14 cellular contexts compared by ENCODE assay signal in genomic region chr16:68356919-68357286, GRCh38. TPM values are rescaled to one million over a fixed set of nuclear protein-coding genes. Genes with fewer than 3 reads are reported as not detected.
A peak's percentile ranks its signal among the peaks of the same experiment; 100 is the strongest.
DNase-seq lines count a peak whose midpoint lies in the region; ATAC-seq and TF ChIP-seq lines count a peak whose summit lies in the region.
"Had no signal": no experiment of that assay in that cellular context is flagged by ENCODE, and none has a peak within 500 bp of the region (broad histone marks: within the 10 kb centered on the region; RNA-seq: fewer than 3 reads in every experiment).

No MANE protein-coding gene starts in this region.

- intact Hi-C loops in dorsolateral prefrontal cortex (cut with DNase I) (no loop called here), Calu3 (cut with micrococcal nuclease; ENCODE audit: unreplicated experiment) (no loop called here), MCF 10A (cut with micrococcal nuclease) (no loop called here)

- peaks cover 100% of the 10 kb centered on the region for H4K20me1 ChIP-seq in BLaER1
- no peaks in the 10 kb centered on the region for H4K20me1 ChIP-seq in MM.1S (ENCODE audit: insufficient read depth, low read length)

- 0 out of 2 replicates have a peak, but pooled peaks cover 8% of the 10 kb centered on the region for H3K79me2 ChIP-seq in MM.1S (ENCODE audit: low read length)

- no peak overlapping the region for H3K9ac ChIP-seq in BLaER1
- H3K9ac ChIP-seq in MM.1S (ENCODE audit: low read length) = peak overlapping the region; percentile 10; the same call in 1 of the 2 replicates

- H2AFZ ChIP-seq in MM.1S (ENCODE audit: low read length) = peak overlapping the region; percentile 31; the same call in 1 of the 2 replicates

- H3K4me3 ChIP-seq in BLaER1 (peak overlapping the region; percentile 26; the same call in 1 of the 2 replicates), MM.1S (ENCODE audit: low read length) (peak overlapping the region; percentile 4; the same call in 1 of the 2 replicates), dorsolateral prefrontal cortex (peak overlapping the region in 39 of 59 donors; percentile 8 to 58 (median 36))
- H3K4me3 ChIP-seq in CD4-positive, CD25-positive, alpha-beta regulatory T cell (ENCODE audit: low read depth, low read length) = peak overlapping the region; percentile 19
- H3K4me3 ChIP-seq: esophagus muscularis mucosa, transverse colon had no signal

- H3K27me3 ChIP-seq in BLaER1 (no peaks in the 10 kb centered on the region), MM.1S (replicated peaks; ENCODE audit: insufficient read depth, low read length) (no peaks in the 10 kb centered on the region), dorsolateral prefrontal cortex (no peaks in the 10 kb centered on the region)
- no peaks in the 10 kb centered on the region for H3K27me3 ChIP-seq in CD4-positive, CD25-positive, alpha-beta regulatory T cell (ENCODE audit: control insufficient read depth, insufficient read depth, low read length)
- H3K27me3 ChIP-seq: esophagus muscularis mucosa, transverse colon had no signal

- peak overlapping the region; percentile 65 to 85 (median 73) for H3K4me3 Mint-ChIP-seq in CD4-positive, CD25-positive, alpha-beta regulatory T cell
- H3K4me3 Mint-ChIP-seq in Calu3 (ENCODE audit: low read depth, unreplicated experiment) = no peak overlapping the region
- H3K4me3 Mint-ChIP-seq in MCF 10A (ENCODE audit: unreplicated experiment) = no peak overlapping the region
- H3K4me3 Mint-ChIP-seq: H9 had no signal

- POLR2A ChIA-PET in MCF 10A (lab: Yijun Ruan, JAX) = no interaction called here

- CTCF ChIA-PET in Calu3 (lab: Charles Lee) (no interaction called here), MCF 10A (lab: Yijun Ruan, JAX) (interaction anchor here (0.6 kb wide), 1 partner anchor 68 kb away, joined by 3 read pairs; no protein-coding TSS in a partner anchor)

- no peaks in the 10 kb centered on the region for H3K9me3 Mint-ChIP-seq in CD4-positive, CD25-positive, alpha-beta regulatory T cell
- H3K9me3 Mint-ChIP-seq in Calu3 (ENCODE audit: low read depth, unreplicated experiment) (no peaks in the 10 kb centered on the region), MCF 10A (ENCODE audit: unreplicated experiment) (no peaks in the 10 kb centered on the region)
- H3K9me3 Mint-ChIP-seq: H9 had no signal

- H3K9me3 ChIP-seq in BLaER1 (no peaks in the 10 kb centered on the region), MM.1S (replicated peaks; ENCODE audit: insufficient read depth, low read length) (no peaks in the 10 kb centered on the region)
- H3K9me3 ChIP-seq in CD4-positive, CD25-positive, alpha-beta regulatory T cell (ENCODE audit: control insufficient read depth in 2 of 2, low read length in 2 of 2) = no peaks in the 10 kb centered on the region
- H3K9me3 ChIP-seq: esophagus muscularis mucosa, lower lobe of right lung, transverse colon had no signal

- no peak for DNase-seq in CD4-positive, CD25-positive, alpha-beta regulatory T cell
- DNase-seq in MM.1S = no peak
- DNase-seq in dorsolateral prefrontal cortex = no peak
- DNase-seq in Calu3 = no peak
- no peak for DNase-seq in MCF 10A (ENCODE audit: unreplicated experiment)
- DNase-seq: DMS79; H9; lower lobe of right lung; NCI-H1436 treated with DMSO at 0.1 percent for 48 hours; NK-92 treated with Interleukin-12 subunit alpha and Interleukin-12 subunit beta, amount 100 ng/mL, for 24 hours had no signal

- H3K4me1 ChIP-seq in BLaER1 (peaks cover 92% of the 10 kb centered on the region), MM.1S (ENCODE audit: low read length) (peaks cover 33% of the 10 kb centered on the region)
- H3K4me1 ChIP-seq in CD4-positive, CD25-positive, alpha-beta regulatory T cell (ENCODE audit: control insufficient read depth, insufficient read depth, low read length, poor library complexity, severe bottlenecking) = peaks cover 38% of the 10 kb centered on the region

- H3K36me3 ChIP-seq in BLaER1 (peaks cover 61% of the 10 kb centered on the region), MM.1S (replicated peaks; ENCODE audit: insufficient read depth, low read length) (0 out of 2 replicates have a peak, but pooled peaks cover 4% of the 10 kb centered on the region)
- H3K36me3 ChIP-seq in CD4-positive, CD25-positive, alpha-beta regulatory T cell (ENCODE audit: control insufficient read depth, insufficient read depth, low read length) = peaks cover 28% of the 10 kb centered on the region

- H3K27ac Mint-ChIP-seq in CD4-positive, CD25-positive, alpha-beta regulatory T cell = peak overlapping the region in 2 of 3 donors; percentile 65 to 83
- H3K27ac Mint-ChIP-seq in Calu3 (ENCODE audit: unreplicated experiment) = no peak overlapping the region
- no peak overlapping the region for H3K27ac Mint-ChIP-seq in MCF 10A (ENCODE audit: low read depth, unreplicated experiment)
- H3K27ac Mint-ChIP-seq: H9 had no signal

- TF ChIP-seq CTCF in MM.1S (IDR thresholded peaks at IDR 0.05; ENCODE audit: low read length) = no peak
- no peak for TF ChIP-seq CTCF in dorsolateral prefrontal cortex (IDR thresholded peaks at IDR 0.05 in 54 of 56, conservative IDR thresholded peaks at IDR 0.05 in 2 of 56; ENCODE audit: low read depth in 1 of 56, partially characterized antibody in 56 of 56)
- TF ChIP-seq CTCF in Calu3 (IDR thresholded peaks at IDR 0.05; ENCODE audit: unreplicated experiment) = no peak
- no peak for TF ChIP-seq CTCF in MCF 10A (IDR thresholded peaks at IDR 0.05; ENCODE audit: unreplicated experiment)

- H3K36me3 Mint-ChIP-seq in CD4-positive, CD25-positive, alpha-beta regulatory T cell = peaks cover 27% of the 10 kb centered on the region
- H3K36me3 Mint-ChIP-seq in Calu3 (ENCODE audit: insufficient read depth, unreplicated experiment) (peaks cover 34% of the 10 kb centered on the region), MCF 10A (ENCODE audit: insufficient read depth, unreplicated experiment) (peaks cover 33% of the 10 kb centered on the region)

- H3K27me3 Mint-ChIP-seq in CD4-positive, CD25-positive, alpha-beta regulatory T cell = no peaks in the 10 kb centered on the region
- H3K27me3 Mint-ChIP-seq in Calu3 (ENCODE audit: unreplicated experiment) (no peaks in the 10 kb centered on the region), MCF 10A (ENCODE audit: insufficient read depth, unreplicated experiment) (no peaks in the 10 kb centered on the region)

- H3K27ac ChIP-seq in BLaER1 (peak overlapping the region; percentile 60), MM.1S (ENCODE audit: low read length) (peak overlapping the region; percentile 69), dorsolateral prefrontal cortex (peak overlapping the region in 22 of 59 donors; percentile 8 to 77 (median 51))
- H3K27ac ChIP-seq in CD4-positive, CD25-positive, alpha-beta regulatory T cell (ENCODE audit: insufficient read depth, low read length, poor library complexity, severe bottlenecking) = peak overlapping the region; percentile 7
- H3K27ac ChIP-seq: esophagus muscularis mucosa, lower lobe of right lung had no signal

- H3K9me2 ChIP-seq in MM.1S (replicated peaks; ENCODE audit: insufficient read depth, low read length) = no peaks in the 10 kb centered on the region

- H3K4me2 ChIP-seq in BLaER1 (peak overlapping the region; percentile 96), MM.1S (ENCODE audit: low read depth, low read length) (peak overlapping the region; percentile 88)

- H3F3A ChIP-seq in MM.1S (ENCODE audit: insufficient read depth, low read length) = peaks cover 8% of the 10 kb centered on the region; the same call in 1 of the 2 replicates

- BruUV-seq in Calu3 (replicated peaks; lab: Mats Ljungman, UMichigan) (no TSS peak), MCF 10A (replicated peaks; lab: Mats Ljungman, UMichigan) (no TSS peak)

- no peak for ATAC-seq in CD4-positive, CD25-positive, alpha-beta regulatory T cell (ENCODE audit: low read depth in 2 of 2)
- no peak for ATAC-seq in GM19452 (IDR thresholded peaks at IDR 0.05; ENCODE audit: unreplicated experiment)

- peaks cover 5 to 48% (median 20%) of the 10 kb centered on the region in 4 donors for H3K4me1 Mint-ChIP-seq in CD4-positive, CD25-positive, alpha-beta regulatory T cell
- H3K4me1 Mint-ChIP-seq in Calu3 (ENCODE audit: low read depth, unreplicated experiment) (no peaks in the 10 kb centered on the region), MCF 10A (ENCODE audit: insufficient read depth, unreplicated experiment) (no peaks in the 10 kb centered on the region)

RNA-seq across cellular contexts. Expression of gene PRMT7, which starts 46.1 kb away (rescaled TPM):
- total RNA-seq in CD4-positive, CD25-positive, alpha-beta regulatory T cell = 53.8 TPM
- 10 to 100 TPM; 32.4 to 34.8 (median 34.1) TPM for polyA plus RNA-seq in CD4-positive, CD25-positive, alpha-beta regulatory T cell
- total RNA-seq in dorsolateral prefrontal cortex (100 to 1,000 TPM in 7 of 120 experiments, 10 to 100 TPM in 113; 48.9 to 123 (median 70.7) TPM), Calu3 (2022) (49.4 and 57.8 TPM in 2 replicates), MCF 10A (2022) (28.0 and 33.2 TPM in 2 replicates)

RNA-seq across cellular contexts. Expression of gene SLC7A6OS, which starts 46.2 kb away (rescaled TPM):
- 38.4 TPM for total RNA-seq in CD4-positive, CD25-positive, alpha-beta regulatory T cell
- polyA plus RNA-seq in CD4-positive, CD25-positive, alpha-beta regulatory T cell = 10 to 100 TPM; 23.7 to 28.0 (median 26.8) TPM
- total RNA-seq in dorsolateral prefrontal cortex (10 to 100 TPM; 11.9 to 33.6 (median 20.1) TPM), Calu3 (2022) (28.4 and 34.9 TPM in 2 replicates), MCF 10A (2022) (19.4 and 20.4 TPM in 2 replicates)

Comparison
In these comparisons a context has a peak if more than half of its experiments do, and no peak if none do; other contexts are left out.
1. H3K27ac Mint-ChIP-seq: peak in CD4-positive, CD25-positive, alpha-beta regulatory T cell (2 of 3); none in Calu3 (single experiment) and MCF 10A (single experiment).
2. H3K4me3 Mint-ChIP-seq: peak in CD4-positive, CD25-positive, alpha-beta regulatory T cell (4 of 4); none in Calu3 (single experiment) and MCF 10A (single experiment).
3. Peak in every context shown above with its lines, with median percentiles within 50 percentile points of each other: H3K4me3 ChIP-seq.